9 cellular contexts compared by ENCODE assay signal in genomic region chr11:68842427-68843051, GRCh38. TPM values are rescaled to one million over a fixed set of nuclear protein-coding genes. Genes with fewer than 3 reads are reported as not detected.
DNase-seq lines count a peak whose midpoint lies in the region; ATAC-seq and TF ChIP-seq lines count a peak whose summit lies in the region.
"Had no signal": no experiment of that assay in that cellular context is flagged by ENCODE, and none has a peak within 500 bp of the region (broad histone marks: within the 10 kb centered on the region; RNA-seq: fewer than 3 reads in every experiment).

No MANE protein-coding gene starts in this region.

- no peaks in the 10 kb centered on the region for H3K36me3 Mint-ChIP-seq in memory B cell

- H3K9me3 ChIP-seq in heart right ventricle (no peaks in the 10 kb centered on the region), adipocyte (ENCODE audit: control insufficient read depth, low read length) (no peaks in the 10 kb centered on the region), upper lobe of right lung (no peaks in the 10 kb centered on the region)

- no peak for TF ChIP-seq CTCF in heart right ventricle (IDR thresholded peaks at IDR 0.05)
- TF ChIP-seq CTCF in upper lobe of right lung (IDR thresholded peaks at IDR 0.05) = no peak

- H3K9me3 Mint-ChIP-seq in memory B cell = no peaks in the 10 kb centered on the region

- H3K36me3 ChIP-seq in heart right ventricle = no peaks in the 10 kb centered on the region
- H3K36me3 ChIP-seq in adipocyte (ENCODE audit: control insufficient read depth, insufficient read depth, low read length, severe bottlenecking) = no peaks in the 10 kb centered on the region
- no peaks in the 10 kb centered on the region for H3K36me3 ChIP-seq in upper lobe of right lung

- H3K4me3 Mint-ChIP-seq in memory B cell = peak overlapping the region; percentile 97

- no peaks in the 10 kb centered on the region for H3K27me3 Mint-ChIP-seq in memory B cell

- no peak for DNase-seq in heart right ventricle
- no peak for DNase-seq in cardiac septum (ENCODE audit: low spot score)
- DNase-seq in adipocyte (ENCODE audit: low read depth) = no peak
- no peak for DNase-seq in memory B cell (ENCODE audit: low spot score in 2 of 2)
- DNase-seq in upper lobe of right lung = no peak
- DNase-seq in NCI-H2081 treated with DMSO at 0.1 percent for 48 hours (lab: John Stamatoyannopoulos, UW) = no peak
- no peak for DNase-seq in KG1 (lab: John Stamatoyannopoulos, UW)

- H3K27ac ChIP-seq in heart right ventricle (peak overlapping the region in 9 of 10 donors; percentile 69 to 99 (median 91)), upper lobe of right lung (peak overlapping the region; percentile 33)
- H3K27ac ChIP-seq: epithelial cell of prostate had no signal

- H3K4me1 Mint-ChIP-seq in memory B cell = peaks cover 14% of the 10 kb centered on the region

- H3K4me1 ChIP-seq in heart right ventricle (peaks cover 14 to 64% (median 55%) of the 10 kb centered on the region in 9 donors), adipocyte (ENCODE audit: control insufficient read depth, insufficient read depth, low read length) (peaks cover 58% of the 10 kb centered on the region), upper lobe of right lung (peaks cover 44% of the 10 kb centered on the region)

- H3K27me3 ChIP-seq in heart right ventricle (no peaks in the 10 kb centered on the region), adipocyte (replicated peaks; ENCODE audit: control insufficient read depth, insufficient read depth, low read length) (peaks cover 15% of the 10 kb centered on the region), upper lobe of right lung (no peaks in the 10 kb centered on the region)

- peak overlapping the region; percentile 7 for H3K27ac Mint-ChIP-seq in memory B cell

- H3K9ac ChIP-seq in adipocyte (ENCODE audit: low read length) = peak overlapping the region; percentile 42

- no peak for ATAC-seq in heart right ventricle
- no peak for ATAC-seq in memory B cell (ENCODE audit: low read depth)
- no peak for ATAC-seq in upper lobe of right lung
- ATAC-seq in GM19455 (IDR thresholded peaks at IDR 0.05; ENCODE audit: unreplicated experiment) = no peak

- H3K4me3 ChIP-seq in heart right ventricle (peak overlapping the region in 9 of 10 donors; percentile 74 to 98 (median 91)), adipocyte (ENCODE audit: low read length) (peak overlapping the region; percentile 80), upper lobe of right lung (peak overlapping the region; percentile 94)

- 38 to 60% methylated on average over 25 of the region's 25 CpGs for WGBS in heart right ventricle, 2 donors

- intact Hi-C loops in heart right ventricle (cut with DNase I) = loop anchor here in 3 of 10 donors (5.0 to 10.0 kb wide), 4 partner anchors 35 to 62 kb away; partner anchors contain the start of genes IGHMBP2 (in 1 of the 3) and MRPL21 (in 1 of the 3)
- intact Hi-C loops in cardiac septum (cut with DNase I) = loop anchor here (5.0 kb wide), 1 partner anchor 60 kb away; the partner anchor contains the start of genes IGHMBP2 and MRPL21
- intact Hi-C loops in upper lobe of right lung (cut with DNase I) = no loop called here

RNA-seq across cellular contexts. Expression of gene CPT1A, which starts 0.8 kb away (rescaled TPM):
- total RNA-seq in heart right ventricle (10 to 100 TPM; 28.8 to 84.4 (median 48.3) TPM), cardiac septum (37.6 TPM), upper lobe of right lung (76.4 TPM)
- polyA plus RNA-seq in heart right ventricle = 10 to 100 TPM; 18.8 to 22.8 TPM
